13 cellular contexts compared by ENCODE assay signal in the genomic region with DNA sequence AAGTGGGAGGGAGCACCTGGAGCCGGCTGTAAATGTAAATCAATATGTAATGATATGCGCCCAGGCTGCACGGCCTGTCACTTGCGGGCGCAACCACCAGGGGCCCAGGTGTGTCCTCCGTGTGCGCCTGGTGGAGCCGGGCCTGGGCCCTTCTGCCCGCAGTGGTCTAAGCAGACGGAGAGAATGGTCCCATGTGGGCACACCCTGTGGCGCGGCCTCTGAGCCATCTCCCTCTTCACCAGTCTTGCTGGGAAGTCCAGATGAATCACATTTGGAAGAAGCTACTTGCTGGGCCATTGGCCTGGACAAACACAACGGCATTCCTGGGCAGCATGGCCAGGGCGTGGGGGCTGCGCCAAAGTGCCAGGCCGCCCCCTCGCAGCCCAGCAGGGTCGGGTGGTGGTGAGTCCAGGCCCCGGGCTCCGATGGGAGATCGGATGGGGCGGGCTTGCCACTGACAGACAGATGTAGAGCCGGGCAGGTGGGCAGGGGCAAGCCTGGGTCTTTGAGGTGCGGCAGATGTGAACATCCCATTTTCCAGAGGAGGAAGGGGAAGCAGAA.
DNase-seq lines count a peak whose midpoint lies in the region; ATAC-seq and TF ChIP-seq lines count a peak whose summit lies in the region.
"Had no signal": no experiment of that assay in that cellular context is flagged by ENCODE, and none has a peak within 500 bp of the region (broad histone marks: within the 10 kb centered on the region; RNA-seq: fewer than 3 reads in every experiment).

No MANE protein-coding gene starts in this region.

- no peaks in the 10 kb centered on the region for H3K27me3 Mint-ChIP-seq in activated naive CD4-positive, alpha-beta T cell treated with anti-CD3 and anti-CD28 coated beads for 36 hours (ENCODE audit: low read depth)

- TF ChIP-seq CTCF in suprapubic skin (IDR thresholded peaks at IDR 0.05) = no peak

- H3K4me1 Mint-ChIP-seq in activated naive CD4-positive, alpha-beta T cell treated with anti-CD3 and anti-CD28 coated beads for 36 hours (ENCODE audit: low read depth) = peaks cover 23% of the 10 kb centered on the region

- no peak for ATAC-seq in left lobe of liver

- H3K36me3 ChIP-seq in suprapubic skin = no peaks in the 10 kb centered on the region
- H3K36me3 ChIP-seq: stomach had no signal

- H3K4me3 ChIP-seq in suprapubic skin = no peak overlapping the region
- H3K4me3 ChIP-seq: stomach had no signal

- no peak overlapping the region for H3K27ac Mint-ChIP-seq in activated naive CD4-positive, alpha-beta T cell treated with anti-CD3 and anti-CD28 coated beads for 36 hours

- no peak for TF ChIP-seq POLR2A in suprapubic skin (IDR thresholded peaks at IDR 0.05)

- no peak overlapping the region for H3K4me3 Mint-ChIP-seq in activated naive CD4-positive, alpha-beta T cell treated with anti-CD3 and anti-CD28 coated beads for 36 hours

- intact Hi-C loops in activated naive CD4-positive, alpha-beta T cell treated with anti-CD3 and anti-CD28 coated beads for 36 hours (cut with micrococcal nuclease) = no loop called here

- 79% methylated on average over 22 of the region's 24 CpGs for WGBS in suprapubic skin

- no peak for TF ChIP-seq EP300 in suprapubic skin (IDR thresholded peaks at IDR 0.05)

- peak; percentile 6 for DNase-seq in activated naive CD4-positive, alpha-beta T cell treated with anti-CD3 and anti-CD28 coated beads, Interleukin-2, amount 50 U/mL, for 16 hours
- DNase-seq in activated naive CD4-positive, alpha-beta T cell treated with anti-CD3 and anti-CD28 coated beads for 36 hours = no peak
- DNase-seq in NCI-H524 (lab: John Stamatoyannopoulos, UW) (peak; percentile 62 to 84), left lobe of liver (ENCODE audit: low spot score) (peak; percentile 33), suprapubic skin (ENCODE audit: low spot score in 2 of 2) (peak; percentile 46 to 74), NCI-H146 treated with DMSO at 0.1 percent for 48 hours (lab: John Stamatoyannopoulos, UW; ENCODE audit: unreplicated experiment) (no peak), G401 (ENCODE audit: low spot score) (no peak)
- DNase-seq in stimulated activated CD4-positive, alpha-beta T cell treated with anti-CD3 and anti-CD28 coated beads, Interleukin-2, amount 100 ng/mL, for 48 hours = no peak
- DNase-seq: GDM1, KG1, midbrain, NCI-H1930, stomach had no signal

- H3K9me3 ChIP-seq in suprapubic skin = no peaks in the 10 kb centered on the region

- peaks cover 6% of the 10 kb centered on the region for H3K9me3 Mint-ChIP-seq in activated naive CD4-positive, alpha-beta T cell treated with anti-CD3 and anti-CD28 coated beads for 36 hours

- peaks cover 1% of the 10 kb centered on the region for H3K36me3 Mint-ChIP-seq in activated naive CD4-positive, alpha-beta T cell treated with anti-CD3 and anti-CD28 coated beads for 36 hours (ENCODE audit: low read depth)

- no peak overlapping the region for H3K27ac ChIP-seq in suprapubic skin
- H3K27ac ChIP-seq: stomach had no signal

- H3K27me3 ChIP-seq in suprapubic skin = peaks cover 21% of the 10 kb centered on the region

- peaks cover 10% of the 10 kb centered on the region for H3K4me1 ChIP-seq in suprapubic skin

- in situ Hi-C loops in G401 (cut with HindIII; ENCODE audit: low sequenced_read_pairs) = no loop called here

- CTCF ChIA-PET in activated naive CD4-positive, alpha-beta T cell treated with anti-CD3 and anti-CD28 coated beads for 36 hours (lab: Charles Lee) = no interaction called here

Comparison
In these comparisons a context has a peak if more than half of its experiments do, and no peak if none do; other contexts are left out.
1. DNase-seq: peak in activated naive CD4-positive, alpha-beta T cell treated with anti-CD3 and anti-CD28 coated beads, Interleukin-2, amount 50 U/mL, for 16 hours (single experiment), NCI-H524 (2 of 2), left lobe of liver (single experiment) and suprapubic skin (2 of 2); none in activated naive CD4-positive, alpha-beta T cell treated with anti-CD3 and anti-CD28 coated beads for 36 hours (single experiment), NCI-H146 treated with DMSO at 0.1 percent for 48 hours (single experiment), stimulated activated CD4-positive, alpha-beta T cell treated with anti-CD3 and anti-CD28 coated beads, Interleukin-2, amount 100 ng/mL, for 48 hours (0 of 2) and G401 (single experiment).